Comparison of ENCODE assay signal across 8 cellular contexts in the genomic region with DNA sequence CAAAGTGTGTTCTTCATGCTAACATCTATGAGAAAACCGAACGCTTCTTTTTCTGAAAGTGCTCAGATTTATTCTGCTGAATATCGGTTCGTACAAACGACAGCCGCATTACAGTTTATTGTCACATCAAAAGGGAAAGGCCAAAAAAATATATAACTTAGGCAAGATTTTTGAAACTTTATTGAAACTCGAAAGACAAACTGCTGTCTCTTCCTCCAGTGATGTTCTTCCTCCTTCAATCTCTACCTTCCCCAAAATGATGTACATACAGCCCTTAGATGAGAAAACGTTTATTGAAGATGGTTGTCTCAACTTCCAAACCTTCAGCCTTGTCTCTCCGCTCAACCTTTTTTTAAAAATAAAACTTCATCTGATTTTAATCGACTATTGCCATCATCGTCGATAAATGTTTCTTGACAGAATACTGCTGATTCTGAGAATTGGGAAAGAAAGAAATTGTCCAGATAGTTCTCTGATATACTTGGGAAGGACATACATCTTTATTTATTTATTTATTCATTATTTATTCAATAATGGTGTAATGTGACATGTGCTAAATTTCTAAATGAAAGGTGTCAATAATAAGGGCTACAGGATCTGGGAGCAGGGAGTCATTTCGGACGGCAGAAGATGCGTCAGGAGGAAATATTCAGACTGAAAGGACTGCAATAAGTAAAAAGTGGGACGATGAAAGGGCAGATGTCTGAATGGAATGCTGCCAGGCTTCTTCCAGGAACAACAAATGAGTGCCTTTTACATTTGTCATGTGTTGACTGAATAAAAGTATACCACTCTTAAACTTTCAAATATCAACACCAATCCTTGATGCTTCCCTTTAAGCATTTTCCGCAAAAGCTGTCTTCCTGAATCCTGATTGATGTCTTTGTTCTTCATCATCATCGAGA. TPM values are rescaled to one million over a fixed set of nuclear protein-coding genes. Genes with fewer than 3 reads are reported as not detected.
A peak's percentile ranks its signal among the peaks of the same experiment; 100 is the strongest.
DNase-seq lines count a peak whose midpoint lies in the region; ATAC-seq and TF ChIP-seq lines count a peak whose summit lies in the region.

No MANE protein-coding gene starts in this region.

- H3K36me3 ChIP-seq in right atrium auricular region, result no peaks in the 10 kb centered on the region
- no peaks in the 10 kb centered on the region for H3K36me3 ChIP-seq in body of pancreas (replicated peaks in 1 of 2; ENCODE audit: insufficient read depth in 1 of 2, low read depth in 2 of 2)
- H3K36me3 ChIP-seq in mesodermal cell (ENCODE audit: control insufficient read depth, insufficient read depth, low read length), result peaks cover 8% of the 10 kb centered on the region

- H3K9me3 ChIP-seq in right atrium auricular region (no peaks in the 10 kb centered on the region), body of pancreas (no peaks in the 10 kb centered on the region), mesodermal cell (ENCODE audit: control insufficient read depth, low read length) (no peaks in the 10 kb centered on the region)

- TF ChIP-seq CTCF in right atrium auricular region (IDR thresholded peaks at IDR 0.05), result no peak
- no peak for TF ChIP-seq CTCF in body of pancreas (IDR thresholded peaks at IDR 0.05)

- intact Hi-C loops in cardiac septum (cut with DNase I) (loop anchor here (5.0 kb wide), 2 partner anchors 279 to 976 kb away; a partner anchor contains a TSS), body of pancreas (cut with DNase I) (no loop called here)

- no peak for TF ChIP-seq POLR2A in body of pancreas (IDR thresholded peaks at IDR 0.05)

- peaks cover 0 to 34% of the 10 kb centered on the region in 2 donors for H3K4me1 ChIP-seq in right atrium auricular region
- peaks cover 9% of the 10 kb centered on the region for H3K4me1 ChIP-seq in body of pancreas
- H3K4me1 ChIP-seq in mesodermal cell (ENCODE audit: control insufficient read depth, insufficient read depth, low read length, poor library complexity, severe bottlenecking), result no peaks in the 10 kb centered on the region

- peak overlapping the region; percentile 67 to 70 for H3K27ac ChIP-seq in right atrium auricular region
- peak overlapping the region in 3 of 4 donors; percentile 50 to 75 (median 60) for H3K27ac ChIP-seq in body of pancreas
- no peak overlapping the region for H3K27ac ChIP-seq in mesodermal cell (ENCODE audit: low read depth, low read length, severe bottlenecking)

- DNase-seq in right atrium auricular region (ENCODE audit: low spot score) (no peak), cardiac septum (ENCODE audit: low spot score) (no peak), body of pancreas (no peak), NCI-H1930 (lab: John Stamatoyannopoulos, UW) (no peak), NCI-H524 treated with DMSO at 0.1 percent for 48 hours (lab: John Stamatoyannopoulos, UW) (no peak), NCI-H748 (lab: John Stamatoyannopoulos, UW; ENCODE audit: unreplicated experiment) (no peak)

- ATAC-seq in body of pancreas, result no peak
- ATAC-seq in GM19452 (IDR thresholded peaks at IDR 0.05; ENCODE audit: unreplicated experiment), result no peak

- H3K27me3 ChIP-seq in right atrium auricular region (no peaks in the 10 kb centered on the region), body of pancreas (no peaks in the 10 kb centered on the region)

- 42 to 43% methylated on average over 18 of the region's 18 CpGs for WGBS in body of pancreas, 2 donors
- 41 to 52% methylated on average over 10 to 13 of the region's 18 CpGs for WGBS in mesodermal cell (ENCODE audit: insufficient coverage in 2 of 2), 2 experiments

- peak overlapping the region; percentile 71 to 82 for H3K4me3 ChIP-seq in right atrium auricular region
- H3K4me3 ChIP-seq in body of pancreas, result peak overlapping the region; percentile 17 to 84
- H3K4me3 ChIP-seq in mesodermal cell (ENCODE audit: extremely low read depth, insufficient read depth, low read length, poor library complexity, severe bottlenecking), result peak overlapping the region; percentile 72

RNA-seq across cellular contexts. Expression of a gene that starts 0.8 kb away (rescaled TPM):
- total RNA-seq in right atrium auricular region (10 to 100 TPM in 1 of 2 donors, 1 to 10 TPM in 1; 8.3 to 12.8 TPM), cardiac septum (5.0 TPM), body of pancreas (10 to 100 TPM in 1 of 2 donors, 1 to 10 TPM in 1; 6.0 to 10.9 TPM)
- polyA plus RNA-seq in mesodermal cell (2013, experiment 1 of 2), result 14.3 TPM
- 19.2 TPM for polyA plus RNA-seq in mesodermal cell (2013, experiment 2 of 2)
